1 cellular context compared by ENCODE assay signal in the genomic region with DNA sequence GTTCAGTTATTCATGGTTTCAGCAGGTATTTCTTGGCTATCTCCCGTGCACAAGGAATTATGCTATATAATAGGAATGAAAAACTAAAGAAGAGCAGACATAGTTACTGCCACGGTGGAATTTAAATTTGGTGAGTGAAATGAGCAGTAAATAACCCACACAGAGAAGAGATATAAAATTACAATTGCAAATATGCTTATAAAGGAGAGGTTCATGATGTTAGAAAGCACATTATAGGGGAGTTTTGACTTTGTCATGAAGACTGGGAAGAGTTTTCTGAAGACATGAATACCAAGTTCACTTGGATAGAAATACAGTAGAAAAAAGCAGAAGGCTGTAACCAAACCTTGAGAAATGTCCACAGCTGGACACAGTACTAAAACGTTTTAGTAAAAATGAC.
TF ChIP-seq lines count a peak whose summit lies in the region.

No MANE protein-coding gene starts in this region.

TF ChIP-seq in SK-N-SH, 30 proteins besides CTCF, POLR2A, EP300 and RAD21 (continued from another document):
- TF ChIP-seq, protein P1, sequence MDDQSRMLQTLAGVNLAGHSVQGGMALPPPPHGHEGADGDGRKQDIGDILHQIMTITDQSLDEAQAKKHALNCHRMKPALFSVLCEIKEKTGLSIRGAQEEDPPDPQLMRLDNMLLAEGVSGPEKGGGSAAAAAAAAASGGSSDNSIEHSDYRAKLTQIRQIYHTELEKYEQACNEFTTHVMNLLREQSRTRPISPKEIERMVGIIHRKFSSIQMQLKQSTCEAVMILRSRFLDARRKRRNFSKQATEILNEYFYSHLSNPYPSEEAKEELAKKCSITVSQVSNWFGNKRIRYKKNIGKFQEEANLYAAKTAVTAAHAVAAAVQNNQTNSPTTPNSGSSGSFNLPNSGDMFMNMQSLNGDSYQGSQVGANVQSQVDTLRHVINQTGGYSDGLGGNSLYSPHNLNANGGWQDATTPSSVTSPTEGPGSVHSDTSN (IDR thresholded peaks at IDR 0.05) = no peak
- TF ChIP-seq, protein P2, sequence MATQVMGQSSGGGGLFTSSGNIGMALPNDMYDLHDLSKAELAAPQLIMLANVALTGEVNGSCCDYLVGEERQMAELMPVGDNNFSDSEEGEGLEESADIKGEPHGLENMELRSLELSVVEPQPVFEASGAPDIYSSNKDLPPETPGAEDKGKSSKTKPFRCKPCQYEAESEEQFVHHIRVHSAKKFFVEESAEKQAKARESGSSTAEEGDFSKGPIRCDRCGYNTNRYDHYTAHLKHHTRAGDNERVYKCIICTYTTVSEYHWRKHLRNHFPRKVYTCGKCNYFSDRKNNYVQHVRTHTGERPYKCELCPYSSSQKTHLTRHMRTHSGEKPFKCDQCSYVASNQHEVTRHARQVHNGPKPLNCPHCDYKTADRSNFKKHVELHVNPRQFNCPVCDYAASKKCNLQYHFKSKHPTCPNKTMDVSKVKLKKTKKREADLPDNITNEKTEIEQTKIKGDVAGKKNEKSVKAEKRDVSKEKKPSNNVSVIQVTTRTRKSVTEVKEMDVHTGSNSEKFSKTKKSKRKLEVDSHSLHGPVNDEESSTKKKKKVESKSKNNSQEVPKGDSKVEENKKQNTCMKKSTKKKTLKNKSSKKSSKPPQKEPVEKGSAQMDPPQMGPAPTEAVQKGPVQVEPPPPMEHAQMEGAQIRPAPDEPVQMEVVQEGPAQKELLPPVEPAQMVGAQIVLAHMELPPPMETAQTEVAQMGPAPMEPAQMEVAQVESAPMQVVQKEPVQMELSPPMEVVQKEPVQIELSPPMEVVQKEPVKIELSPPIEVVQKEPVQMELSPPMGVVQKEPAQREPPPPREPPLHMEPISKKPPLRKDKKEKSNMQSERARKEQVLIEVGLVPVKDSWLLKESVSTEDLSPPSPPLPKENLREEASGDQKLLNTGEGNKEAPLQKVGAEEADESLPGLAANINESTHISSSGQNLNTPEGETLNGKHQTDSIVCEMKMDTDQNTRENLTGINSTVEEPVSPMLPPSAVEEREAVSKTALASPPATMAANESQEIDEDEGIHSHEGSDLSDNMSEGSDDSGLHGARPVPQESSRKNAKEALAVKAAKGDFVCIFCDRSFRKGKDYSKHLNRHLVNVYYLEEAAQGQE (IDR thresholded peaks at IDR 0.05; ENCODE audit: low read depth, low read length) = no peak
